In genomic region chr18:23725351-23725750, GRCh38 we compare ENCODE assay signal across 26 cellular contexts. TPM values are rescaled to one million over a fixed set of nuclear protein-coding genes. Genes with fewer than 3 reads are reported as not detected.
"Had no signal": no experiment of that assay in that cellular context is flagged by ENCODE, and none has a peak within 500 bp of the region (broad histone marks: within the 10 kb centered on the region; RNA-seq: fewer than 3 reads in every experiment).

No MANE protein-coding gene starts in this region.

- H3K4me3 ChIP-seq: body of pancreas, coronary artery, gastrocnemius medialis, heart right ventricle, left lung, right atrium auricular region, skin epidermis, upper lobe of left lung had no signal

- ATAC-seq: activated CD8-positive, alpha-beta T cell treated with anti-CD3 and anti-CD28 coated beads, Interleukin-2, amount 10 ng/mL, durations not matched to agents 7 days and 5 days; body of pancreas; gastrocnemius medialis; T-helper 17 cell had no signal

- H3K4me3 Mint-ChIP-seq: activated B cell treated with CpG ODN at 0.5 μM for 24 hours; activated CD4-positive, alpha-beta T cell treated with anti-CD3 and anti-CD28 coated beads, Interleukin-2, amount 10 ng/mL, durations not matched to agents 24 days and 14 days; activated CD8-positive, alpha-beta T cell treated with anti-CD3 and anti-CD28 coated beads, Interleukin-2, amount 10 ng/mL, durations not matched to agents 7 days and 5 days; activated naive CD8-positive, alpha-beta T cell; memory B cell; natural killer cell treated with Interleukin-12 subunit alpha and Interleukin-12 subunit beta and Interleukin-15 and Interleukin-18, amount 100 ng/mL, for 72 hours; T-helper 17 cell had no signal

- H3K9me3 Mint-ChIP-seq: activated B cell treated with CpG ODN at 0.5 μM for 24 hours; activated CD4-positive, alpha-beta T cell treated with anti-CD3 and anti-CD28 coated beads, Interleukin-2, amount 10 ng/mL, durations not matched to agents 24 days and 14 days; memory B cell; natural killer cell treated with Interleukin-12 subunit alpha and Interleukin-12 subunit beta and Interleukin-15 and Interleukin-18, amount 100 ng/mL, for 72 hours had no signal

- H3K27ac Mint-ChIP-seq: activated B cell treated with CpG ODN at 0.5 μM for 24 hours; activated CD4-positive, alpha-beta T cell treated with anti-CD3 and anti-CD28 coated beads, Interleukin-2, amount 10 ng/mL, durations not matched to agents 24 days and 14 days; activated CD8-positive, alpha-beta T cell treated with anti-CD3 and anti-CD28 coated beads, Interleukin-2, amount 10 ng/mL, durations not matched to agents 7 days and 5 days; activated naive CD8-positive, alpha-beta T cell; memory B cell; natural killer cell treated with Interleukin-12 subunit alpha and Interleukin-12 subunit beta and Interleukin-15 and Interleukin-18, amount 100 ng/mL, for 72 hours had no signal

- H3K9me3 ChIP-seq: body of pancreas, gastrocnemius medialis, heart right ventricle, left lung, right atrium auricular region, upper lobe of left lung had no signal

- H3K27me3 ChIP-seq: body of pancreas, left lung, right atrium auricular region, upper lobe of left lung had no signal

- H3K27ac ChIP-seq: body of pancreas, coronary artery, epithelial cell of prostate, gastrocnemius medialis, heart right ventricle, left lung, right atrium auricular region, skin epidermis, upper lobe of left lung had no signal

- DNase-seq: activated B cell treated with CpG ODN at 0.5 μM for 24 hours; activated CD4-positive, alpha-beta T cell treated with anti-CD3 and anti-CD28 coated beads, Interleukin-2, amount 10 ng/mL, durations not matched to agents 24 days and 14 days; activated CD8-positive, alpha-beta memory T cell treated with anti-CD3 and anti-CD28 coated beads, Interleukin-2, amount 50 U/mL, for 4 hours; activated CD8-positive, alpha-beta T cell treated with anti-CD3 and anti-CD28 coated beads, Interleukin-2, amount 10 ng/mL, durations not matched to agents 7 days and 5 days; activated effector memory CD4-positive, alpha-beta T cell treated with anti-CD3 and anti-CD28 coated beads, Interleukin-2, amount 50 U/mL, for 16 hours; activated T-cell treated with anti-CD3 and anti-CD28 coated beads, Interleukin-2, amount 50 U/mL, for 48 hours; amniotic stem cell; body of pancreas; central memory CD4-positive, alpha-beta T cell; effector memory CD4-positive, alpha-beta T cell; gastrocnemius medialis; heart right ventricle; left lung; nucleus accumbens; stimulated activated CD4-positive, alpha-beta T cell treated with anti-CD3 and anti-CD28 coated beads, Interleukin-15, amount 100 ng/mL, for 24 hours; stimulated activated CD4-positive, alpha-beta T cell treated with anti-CD3 and anti-CD28 coated beads, Interleukin-4, amount 100 ng/mL, for 1 hour; stimulated activated naive CD4-positive, alpha-beta T cell; T-helper 17 cell; upper lobe of left lung had no signal

- H3K36me3 ChIP-seq: gastrocnemius medialis, heart right ventricle, left lung, right atrium auricular region, upper lobe of left lung had no signal

- H3K36me3 Mint-ChIP-seq: activated naive CD8-positive, alpha-beta T cell; memory B cell; natural killer cell treated with Interleukin-12 subunit alpha and Interleukin-12 subunit beta and Interleukin-15 and Interleukin-18, amount 100 ng/mL, for 72 hours had no signal

- H3K4me1 Mint-ChIP-seq: activated B cell treated with CpG ODN at 0.5 μM for 24 hours; activated CD4-positive, alpha-beta T cell treated with anti-CD3 and anti-CD28 coated beads, Interleukin-2, amount 10 ng/mL, durations not matched to agents 24 days and 14 days; memory B cell; T-helper 17 cell had no signal

- H3K4me1 ChIP-seq: gastrocnemius medialis, right atrium auricular region, upper lobe of left lung had no signal

RNA-seq across cellular contexts. Expression of gene LAMA3, which starts 36.1 kb away (rescaled TPM):
- total RNA-seq: activated B cell treated with CpG ODN at 0.5 μM for 24 hours; activated CD4-positive, alpha-beta T cell treated with anti-CD3 and anti-CD28 coated beads, Interleukin-2, amount 10 ng/mL, durations not matched to agents 24 days and 14 days had no signal
